In genomic region chr12:120744922-120745493, GRCh38 we compare ENCODE assay signal across 35 cellular contexts.
"Had no signal": no experiment of that assay in that cellular context is flagged by ENCODE, and none has a peak within 500 bp of the region (broad histone marks: within the 10 kb centered on the region; RNA-seq: fewer than 3 reads in every experiment).

No MANE protein-coding gene starts in this region.

- H3K27ac ChIP-seq: adrenal gland, body of pancreas, colonic mucosa, epithelial cell of prostate, esophagus squamous epithelium, gastroesophageal sphincter, WERI-Rb-1 had no signal

- H3K27me3 ChIP-seq: adrenal gland, body of pancreas, colonic mucosa, esophagus squamous epithelium, gastroesophageal sphincter had no signal

- ATAC-seq: activated CD4-positive, alpha-beta T cell treated with anti-CD3 and anti-CD28 coated beads for 36 hours; activated CD8-positive, alpha-beta memory T cell treated with anti-CD3 and anti-CD28 coated beads, Interleukin-2, amount 10 ng/mL, durations not matched to agents 7 days and 5 days; activated CD8-positive, alpha-beta T cell treated with anti-CD3 and anti-CD28 coated beads, Interleukin-2, amount 10 ng/mL, durations not matched to agents 7 days and 5 days; activated naive CD8-positive, alpha-beta T cell treated with anti-CD3 and anti-CD28 coated beads, Interleukin-2, amount 50 U/mL, for 24 hours; body of pancreas; gastroesophageal sphincter; T-helper 17 cell had no signal

- H3K4me1 ChIP-seq: colonic mucosa, esophagus squamous epithelium, gastroesophageal sphincter had no signal

- H3K4me3 Mint-ChIP-seq: activated CD4-positive, alpha-beta memory T cell treated with anti-CD3 and anti-CD28 coated beads for 36 hours; activated CD4-positive, alpha-beta T cell treated with anti-CD3 and anti-CD28 coated beads for 36 hours; activated CD4-positive, alpha-beta T cell treated with anti-CD3 and anti-CD28 coated beads, Interleukin-2, amount 10 ng/mL, durations not matched to agents 24 days and 14 days; activated CD8-positive, alpha-beta memory T cell treated with anti-CD3 and anti-CD28 coated beads, Interleukin-2, amount 10 ng/mL, durations not matched to agents 7 days and 5 days; activated CD8-positive, alpha-beta T cell treated with anti-CD3 and anti-CD28 coated beads, Interleukin-2, amount 10 ng/mL, durations not matched to agents 7 days and 5 days; activated naive CD4-positive, alpha-beta T cell treated with anti-CD3 and anti-CD28 coated beads for 36 hours; activated naive CD4-positive, alpha-beta T cell treated with anti-CD3 and anti-CD28 coated beads, Interleukin-2, amount 50 U/mL, for 24 hours; activated naive CD8-positive, alpha-beta T cell treated with anti-CD3 and anti-CD28 coated beads for 36 hours; activated naive CD8-positive, alpha-beta T cell treated with anti-CD3 and anti-CD28 coated beads, Interleukin-2, amount 50 U/mL, for 24 hours; activated T-helper 1 cell treated with anti-CD3 and anti-CD28 coated beads, Interleukin-12 subunit alpha, Interleukin-12 subunit beta, Interleukin-2, Interleukin-4 antibody, amounts not matched to agents 30 ng/mL and 10 ng/mL and 1 ng/mL, durations not matched to agents 14 hours and 24 hours and 36 hours; T-helper 17 cell; T-helper 2 cell treated with Interferon-gamma antibody and Interleukin-4, amounts not matched to agents 5 μg/mL and 100 μg/mL, for 36 hours had no signal

- DNase-seq: activated CD4-positive, alpha-beta memory T cell treated with anti-CD3 and anti-CD28 coated beads for 36 hours; activated CD4-positive, alpha-beta T cell treated with anti-CD3 and anti-CD28 coated beads for 36 hours; activated CD4-positive, alpha-beta T cell treated with anti-CD3 and anti-CD28 coated beads, Interleukin-2, amount 10 ng/mL, durations not matched to agents 24 days and 14 days; activated CD4-positive, CD25-positive, alpha-beta regulatory T cell; activated CD4-positive, CD25-positive, alpha-beta regulatory T cell treated with anti-CD3 and anti-CD28 coated beads, Interleukin-2, amount 50 U/mL, for 72 hours; activated CD8-positive, alpha-beta memory T cell treated with anti-CD3 and anti-CD28 coated beads, Interleukin-2, amount 10 ng/mL, durations not matched to agents 7 days and 5 days; activated CD8-positive, alpha-beta memory T cell treated with anti-CD3 and anti-CD28 coated beads, Interleukin-2, amount 50 U/mL, for 4 hours; activated CD8-positive, alpha-beta T cell treated with anti-CD3 and anti-CD28 coated beads, Interleukin-2, amount 10 ng/mL, durations not matched to agents 7 days and 5 days; activated effector memory CD4-positive, alpha-beta T cell treated with anti-CD3 and anti-CD28 coated beads, Interleukin-2, amount 50 U/mL, for 16 hours; activated naive CD4-positive, alpha-beta T cell treated with anti-CD3 and anti-CD28 coated beads for 36 hours; activated naive CD8-positive, alpha-beta T cell treated with anti-CD3 and anti-CD28 coated beads for 36 hours; activated naive CD8-positive, alpha-beta T cell treated with anti-CD3 and anti-CD28 coated beads, Interleukin-2, amount 50 U/mL, for 24 hours; activated T-cell treated with anti-CD3 and anti-CD28 coated beads, Interleukin-2, amount 50 U/mL, for 1 hour; activated T-cell treated with anti-CD3 and anti-CD28 coated beads, Interleukin-2, amount 50 U/mL, for 48 hours; adrenal gland; amygdala; aorta; body of pancreas; caudate nucleus; colonic mucosa; effector CD8-positive, alpha-beta T cell; esophagus squamous epithelium; foreskin melanocyte; T-helper 1 cell; T-helper 17 cell; T1000; WERI-Rb-1 had no signal

- H3K9me3 Mint-ChIP-seq: activated CD4-positive, alpha-beta memory T cell treated with anti-CD3 and anti-CD28 coated beads for 36 hours; activated CD4-positive, alpha-beta T cell treated with anti-CD3 and anti-CD28 coated beads, Interleukin-2, amount 10 ng/mL, durations not matched to agents 24 days and 14 days; activated naive CD4-positive, alpha-beta T cell treated with anti-CD3 and anti-CD28 coated beads for 36 hours; activated naive CD4-positive, alpha-beta T cell treated with anti-CD3 and anti-CD28 coated beads, Interleukin-2, amount 50 U/mL, for 24 hours; activated naive CD8-positive, alpha-beta T cell treated with anti-CD3 and anti-CD28 coated beads for 36 hours; activated naive CD8-positive, alpha-beta T cell treated with anti-CD3 and anti-CD28 coated beads, Interleukin-2, amount 50 U/mL, for 24 hours; activated T-helper 1 cell treated with anti-CD3 and anti-CD28 coated beads, Interleukin-12 subunit alpha, Interleukin-12 subunit beta, Interleukin-2, Interleukin-4 antibody, amounts not matched to agents 30 ng/mL and 10 ng/mL and 1 ng/mL, durations not matched to agents 14 hours and 24 hours and 36 hours; activated T-helper 2 cell treated with anti-CD3 and anti-CD28 coated beads, Interferon-gamma antibody, Interleukin-2, Interleukin-4, amounts not matched to agents 10 μg/mL and 5 μg/mL and 100 μg/mL, durations not matched to agents 14 hours and 24 hours and 36 hours; T-helper 2 cell treated with Interferon-gamma antibody and Interleukin-4, amounts not matched to agents 5 μg/mL and 100 μg/mL, for 36 hours had no signal

- H3K36me3 Mint-ChIP-seq: activated CD4-positive, alpha-beta memory T cell treated with anti-CD3 and anti-CD28 coated beads for 36 hours; activated CD8-positive, alpha-beta memory T cell treated with anti-CD3 and anti-CD28 coated beads, Interleukin-2, amount 10 ng/mL, durations not matched to agents 7 days and 5 days; activated naive CD4-positive, alpha-beta T cell treated with anti-CD3 and anti-CD28 coated beads, Interleukin-2, amount 50 U/mL, for 24 hours; activated naive CD8-positive, alpha-beta T cell treated with anti-CD3 and anti-CD28 coated beads for 36 hours had no signal

- H3K4me3 ChIP-seq: adrenal gland, body of pancreas, colonic mucosa, esophagus squamous epithelium, gastroesophageal sphincter had no signal

- FAIRE-seq: endometrium, endothelial cell of umbilical vein had no signal

- H3K27ac Mint-ChIP-seq: activated CD4-positive, alpha-beta memory T cell treated with anti-CD3 and anti-CD28 coated beads for 36 hours; activated CD4-positive, alpha-beta T cell treated with anti-CD3 and anti-CD28 coated beads for 36 hours; activated CD4-positive, alpha-beta T cell treated with anti-CD3 and anti-CD28 coated beads, Interleukin-2, amount 10 ng/mL, durations not matched to agents 24 days and 14 days; activated CD8-positive, alpha-beta memory T cell treated with anti-CD3 and anti-CD28 coated beads, Interleukin-2, amount 10 ng/mL, durations not matched to agents 7 days and 5 days; activated CD8-positive, alpha-beta T cell treated with anti-CD3 and anti-CD28 coated beads, Interleukin-2, amount 10 ng/mL, durations not matched to agents 7 days and 5 days; activated naive CD4-positive, alpha-beta T cell treated with anti-CD3 and anti-CD28 coated beads for 36 hours; activated naive CD4-positive, alpha-beta T cell treated with anti-CD3 and anti-CD28 coated beads, Interleukin-2, amount 50 U/mL, for 24 hours; activated naive CD8-positive, alpha-beta T cell treated with anti-CD3 and anti-CD28 coated beads for 36 hours; activated naive CD8-positive, alpha-beta T cell treated with anti-CD3 and anti-CD28 coated beads, Interleukin-2, amount 50 U/mL, for 24 hours; activated T-helper 1 cell treated with anti-CD3 and anti-CD28 coated beads, Interleukin-12 subunit alpha, Interleukin-12 subunit beta, Interleukin-2, Interleukin-4 antibody, amounts not matched to agents 30 ng/mL and 10 ng/mL and 1 ng/mL, durations not matched to agents 14 hours and 24 hours and 36 hours; activated T-helper 2 cell treated with anti-CD3 and anti-CD28 coated beads, Interferon-gamma antibody, Interleukin-2, Interleukin-4, amounts not matched to agents 10 μg/mL and 5 μg/mL and 100 μg/mL, durations not matched to agents 14 hours and 24 hours and 36 hours; T-helper 17 cell; T-helper 2 cell treated with Interferon-gamma antibody and Interleukin-4, amounts not matched to agents 5 μg/mL and 100 μg/mL, for 36 hours had no signal

- H3K4me1 Mint-ChIP-seq: activated CD4-positive, alpha-beta T cell treated with anti-CD3 and anti-CD28 coated beads for 36 hours; activated CD8-positive, alpha-beta memory T cell treated with anti-CD3 and anti-CD28 coated beads, Interleukin-2, amount 10 ng/mL, durations not matched to agents 7 days and 5 days; activated naive CD4-positive, alpha-beta T cell treated with anti-CD3 and anti-CD28 coated beads, Interleukin-2, amount 50 U/mL, for 24 hours; activated naive CD8-positive, alpha-beta T cell treated with anti-CD3 and anti-CD28 coated beads for 36 hours; activated naive CD8-positive, alpha-beta T cell treated with anti-CD3 and anti-CD28 coated beads, Interleukin-2, amount 50 U/mL, for 24 hours had no signal

- H3K9me3 ChIP-seq: adrenal gland, body of pancreas, colonic mucosa, esophagus squamous epithelium, gastroesophageal sphincter had no signal

- H3K27me3 Mint-ChIP-seq: activated CD4-positive, alpha-beta memory T cell treated with anti-CD3 and anti-CD28 coated beads for 36 hours; activated CD4-positive, alpha-beta T cell treated with anti-CD3 and anti-CD28 coated beads for 36 hours; activated CD4-positive, alpha-beta T cell treated with anti-CD3 and anti-CD28 coated beads, Interleukin-2, amount 10 ng/mL, durations not matched to agents 24 days and 14 days; activated CD8-positive, alpha-beta memory T cell treated with anti-CD3 and anti-CD28 coated beads, Interleukin-2, amount 10 ng/mL, durations not matched to agents 7 days and 5 days; activated naive CD4-positive, alpha-beta T cell treated with anti-CD3 and anti-CD28 coated beads, Interleukin-2, amount 50 U/mL, for 24 hours; activated naive CD8-positive, alpha-beta T cell treated with anti-CD3 and anti-CD28 coated beads for 36 hours; activated naive CD8-positive, alpha-beta T cell treated with anti-CD3 and anti-CD28 coated beads, Interleukin-2, amount 50 U/mL, for 24 hours; T-helper 17 cell had no signal

- H3K36me3 ChIP-seq: adrenal gland, colonic mucosa, gastroesophageal sphincter, WERI-Rb-1 had no signal
